ENCODE assay signal across 3 cellular contexts in the genomic region with DNA sequence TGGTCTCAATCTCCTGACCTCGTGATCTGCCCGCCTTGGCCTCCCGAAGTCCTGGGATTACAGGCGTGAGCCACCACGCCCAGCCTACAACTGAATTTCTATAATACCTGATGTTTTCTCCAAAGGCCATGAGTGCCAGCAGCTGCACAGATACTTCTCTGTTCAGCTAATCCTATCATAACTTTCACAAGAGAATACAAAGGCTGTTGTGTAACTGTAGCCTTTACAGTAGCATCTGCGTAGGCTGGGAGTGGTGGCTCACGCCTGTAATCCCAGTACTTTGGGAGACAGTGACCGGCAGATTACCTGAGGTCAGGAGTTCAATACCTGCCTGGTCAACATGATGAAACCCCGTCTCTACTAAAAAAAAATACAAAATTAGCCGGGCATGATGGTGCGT. TPM values are rescaled to one million over a fixed set of nuclear protein-coding genes. Genes with fewer than 3 reads are reported as not detected.
"Had no signal": no experiment of that assay in that cellular context is flagged by ENCODE, and none has a peak within 500 bp of the region (broad histone marks: within the 10 kb centered on the region; RNA-seq: fewer than 3 reads in every experiment).

No MANE protein-coding gene starts in this region.

RNA-seq across cellular contexts. Expression of gene NIM1K, which starts 8.9 kb away (rescaled TPM):
- total RNA-seq: GM23338, H1, H7 had no signal
- polyA plus RNA-seq: GM23338, H1 had no signal
